ENCODE assay signal across 1 cellular context in the genomic region with DNA sequence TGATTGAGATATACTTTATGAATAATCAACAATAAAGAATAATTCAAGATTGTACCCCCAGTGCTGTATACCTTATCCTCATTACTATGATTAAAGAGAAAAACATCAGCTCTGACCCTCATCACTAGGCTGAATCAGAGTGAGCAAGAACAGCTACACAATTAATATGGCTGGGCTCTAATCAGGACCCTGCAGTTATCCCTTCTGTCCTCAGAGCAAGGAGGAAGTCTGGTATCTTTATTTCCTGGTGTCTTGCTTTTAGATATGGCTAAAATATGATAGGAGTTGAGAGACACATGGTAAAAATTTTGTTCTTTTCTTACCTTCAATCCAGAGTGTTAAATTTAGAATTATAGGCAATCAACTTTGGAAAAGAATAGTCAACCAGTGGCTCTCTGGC.
TF ChIP-seq lines count a peak whose summit lies in the region.

No MANE protein-coding gene starts in this region.

TF ChIP-seq in K562, 482 proteins besides CTCF, POLR2A, EP300 and RAD21 (continued from another document):
- TF ChIP-seq, protein P1, sequence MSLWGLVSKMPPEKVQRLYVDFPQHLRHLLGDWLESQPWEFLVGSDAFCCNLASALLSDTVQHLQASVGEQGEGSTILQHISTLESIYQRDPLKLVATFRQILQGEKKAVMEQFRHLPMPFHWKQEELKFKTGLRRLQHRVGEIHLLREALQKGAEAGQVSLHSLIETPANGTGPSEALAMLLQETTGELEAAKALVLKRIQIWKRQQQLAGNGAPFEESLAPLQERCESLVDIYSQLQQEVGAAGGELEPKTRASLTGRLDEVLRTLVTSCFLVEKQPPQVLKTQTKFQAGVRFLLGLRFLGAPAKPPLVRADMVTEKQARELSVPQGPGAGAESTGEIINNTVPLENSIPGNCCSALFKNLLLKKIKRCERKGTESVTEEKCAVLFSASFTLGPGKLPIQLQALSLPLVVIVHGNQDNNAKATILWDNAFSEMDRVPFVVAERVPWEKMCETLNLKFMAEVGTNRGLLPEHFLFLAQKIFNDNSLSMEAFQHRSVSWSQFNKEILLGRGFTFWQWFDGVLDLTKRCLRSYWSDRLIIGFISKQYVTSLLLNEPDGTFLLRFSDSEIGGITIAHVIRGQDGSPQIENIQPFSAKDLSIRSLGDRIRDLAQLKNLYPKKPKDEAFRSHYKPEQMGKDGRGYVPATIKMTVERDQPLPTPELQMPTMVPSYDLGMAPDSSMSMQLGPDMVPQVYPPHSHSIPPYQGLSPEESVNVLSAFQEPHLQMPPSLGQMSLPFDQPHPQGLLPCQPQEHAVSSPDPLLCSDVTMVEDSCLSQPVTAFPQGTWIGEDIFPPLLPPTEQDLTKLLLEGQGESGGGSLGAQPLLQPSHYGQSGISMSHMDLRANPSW (CRISPR knock-in tag; IDR thresholded peaks at IDR 0.05): no peak
- TF ChIP-seq SMAD4 (CRISPR knock-in tag; conservative IDR thresholded peaks at IDR 0.05) (peak; percentile 39), SMARCE1 (IDR thresholded peaks at IDR 0.05) (0 out of 2 replicates have a peak, but pooled peaks have one; percentile 14), XRCC4 (IDR thresholded peaks at IDR 0.05; ENCODE audit: extremely low read depth, insufficient read depth, insufficient read length) (no peak), ARHGAP35 (IDR thresholded peaks at IDR 0.05; ENCODE audit: partially characterized antibody) (no peak), ARID1B (IDR thresholded peaks at IDR 0.05) (peak; percentile 86), XRCC3 (IDR thresholded peaks at IDR 0.05) (no peak), SMARCC2 (IDR thresholded peaks at IDR 0.05; ENCODE audit: low read depth) (no peak)
